Comparison of ENCODE assay signal across 8 cellular contexts in genomic region chr7:87416682-87417587, GRCh38. TPM values are rescaled to one million over a fixed set of nuclear protein-coding genes. Genes with fewer than 3 reads are reported as not detected.
DNase-seq lines count a peak whose midpoint lies in the region; ATAC-seq lines count a peak whose summit lies in the region.

No MANE protein-coding gene starts in this region.

- DNase-seq in AG08396 (ENCODE audit: low spot score) (peak; percentile 40), NCI-H526 treated with DMSO at 0.1 percent for 48 hours (lab: John Stamatoyannopoulos, UW) (peak; percentile 70), dermis microvascular lymphatic vessel endothelial cell (ENCODE audit: low read depth in 2 of 2) (peak; percentile 55 to 69), medulla oblongata (ENCODE audit: extremely low spot score) (peak; percentile 83)
- peak; percentile 65 for DNase-seq in activated CD4-positive, alpha-beta T cell treated with anti-CD3 and anti-CD28 coated beads, Interleukin-2, amount 50 U/mL, for 1 hour
- DNase-seq in stimulated activated CD8-positive, alpha-beta memory T cell treated with anti-CD3 and anti-CD28 coated beads, Interleukin-4, amount 100 ng/mL, for 48 hours = peak; percentile 80

- peak; percentile 81 for ATAC-seq in GM18870 (IDR thresholded peaks at IDR 0.05; ENCODE audit: unreplicated experiment)
- ATAC-seq in HG03354 (IDR thresholded peaks at IDR 0.05; ENCODE audit: poor library complexity, severe bottlenecking, unreplicated experiment) = peak; percentile 85

RNA-seq across cellular contexts. Expression of gene ABCB4, which starts 58.5 kb away (rescaled TPM):
- total RNA-seq in dermis microvascular lymphatic vessel endothelial cell = under 0.01 and 0.13 TPM in 2 replicates

Comparison
In these comparisons a context has a peak if more than half of its experiments do, and no peak if none do; other contexts are left out.
1. Peak in every context shown above with its lines: DNase-seq and ATAC-seq.